12 cellular contexts compared by ENCODE assay signal in genomic region chr14:71235865-71236264, GRCh38.
DNase-seq lines count a peak whose midpoint lies in the region; ATAC-seq, FAIRE-seq and TF ChIP-seq lines count a peak whose summit lies in the region.
"Had no signal": no experiment of that assay in that cellular context is flagged by ENCODE, and none has a peak within 500 bp of the region (broad histone marks: within the 10 kb centered on the region; RNA-seq: fewer than 3 reads in every experiment).

No MANE protein-coding gene starts in this region.

- H3K4me2 ChIP-seq in keratinocyte (ENCODE audit: control insufficient read depth, extremely low read depth, insufficient read depth, low read depth, low read length), result peak overlapping the region; percentile 45

- 61 to 76% methylated on average over 6 of the region's 6 CpGs for WGBS in body of pancreas, 2 donors

- H3K9me3 ChIP-seq in body of pancreas (no peaks in the 10 kb centered on the region), keratinocyte (ENCODE audit: control insufficient read depth, low read depth, low read length) (no peaks in the 10 kb centered on the region)
- H3K9me3 ChIP-seq: SJCRH30 had no signal

- no peak for TF ChIP-seq CTCF in body of pancreas (IDR thresholded peaks at IDR 0.05)
- TF ChIP-seq CTCF in keratinocyte (optimal IDR thresholded peaks at IDR 0.05 in 1 of 3, IDR thresholded peaks at IDR 0.05 in 1 of 3, conservative IDR thresholded peaks at IDR 0.05 in 1 of 3; ENCODE audit: extremely low read depth in 1 of 3, insufficient read depth in 2 of 3, low read length in 3 of 3), result no peak

- FAIRE-seq in keratinocyte (lab: Jason Lieb, UNC) (no peak), urothelium cell line (lab: Jason Lieb, UNC) (peak; percentile 85)
- FAIRE-seq: GM12878 had no signal

- intact Hi-C loops in body of pancreas (cut with DNase I), result no loop called here

- dilution Hi-C loops in keratinocyte (cut with MboI; ENCODE audit: extremely low pct_ligation_motif_present, low sequenced_read_pairs), result no loop called here

- TF ChIP-seq POLR2A in body of pancreas (IDR thresholded peaks at IDR 0.05), result no peak

- no peaks in the 10 kb centered on the region for H4K20me1 ChIP-seq in keratinocyte (ENCODE audit: control insufficient read depth, extremely low read depth, insufficient read depth, low read length)

- peak; percentile 48 for DNase-seq in SIG-M5 treated with dmso at 0.1 percent for 504 hours (lab: John Stamatoyannopoulos, UW; ENCODE audit: unreplicated experiment)
- no peak for DNase-seq in SIG-M5 (lab: John Stamatoyannopoulos, UW)
- DNase-seq in body of pancreas, result peak in 3 of 4 donors; percentile 25 to 61 (median 36)
- DNase-seq in keratinocyte (ENCODE audit: low read depth, low spot score), result no peak
- DNase-seq in urothelium cell line (ENCODE audit: low spot score), result no peak
- no peak for DNase-seq in NCI-H1694 (lab: John Stamatoyannopoulos, UW)
- DNase-seq in HuH-7 (ENCODE audit: low spot score), result no peak
- DNase-seq: CD4-positive, alpha-beta memory T cell; Karpas-422; SJCRH30 had no signal

- H3K36me3 ChIP-seq in body of pancreas (replicated peaks in 1 of 2; ENCODE audit: insufficient read depth in 1 of 2, low read depth in 2 of 2) (no peaks in the 10 kb centered on the region), keratinocyte (ENCODE audit: control insufficient read depth in 2 of 2, extremely low read depth in 1 of 2, insufficient read depth in 2 of 2, low read length in 2 of 2) (no peaks in the 10 kb centered on the region)
- H3K36me3 ChIP-seq: SJCRH30 had no signal

- H3K4me3 ChIP-seq in body of pancreas (no peak overlapping the region), keratinocyte (ENCODE audit: control insufficient read depth in 2 of 3, extremely low read depth in 1 of 3, insufficient read depth in 2 of 3, low read depth in 1 of 3, low read length in 3 of 3) (no peak overlapping the region)
- H3K4me3 ChIP-seq: GM12878, SJCRH30 had no signal

- peak overlapping the region; percentile 91 for H2AFZ ChIP-seq in keratinocyte (ENCODE audit: control insufficient read depth, low read length)

- no peaks in the 10 kb centered on the region for H3K79me2 ChIP-seq in keratinocyte (ENCODE audit: control insufficient read depth, insufficient read depth, low read length)

- ATAC-seq in body of pancreas, result peak; percentile 55
- ATAC-seq in HG03280 (IDR thresholded peaks at IDR 0.05; ENCODE audit: unreplicated experiment), result no peak
- ATAC-seq: GM12878 had no signal

- no peaks in the 10 kb centered on the region for H3K9me1 ChIP-seq in keratinocyte (ENCODE audit: control insufficient read depth, extremely low read depth, insufficient read depth, low read length)

- H3K4me1 ChIP-seq in body of pancreas, result no peaks in the 10 kb centered on the region
- peaks cover 15% of the 10 kb centered on the region for H3K4me1 ChIP-seq in keratinocyte (ENCODE audit: control insufficient read depth, extremely low read depth, insufficient read depth, low read length)
- H3K4me1 ChIP-seq: SJCRH30 had no signal

- H3K27me3 ChIP-seq in body of pancreas, result no peaks in the 10 kb centered on the region
- no peaks in the 10 kb centered on the region for H3K27me3 ChIP-seq in keratinocyte (ENCODE audit: control insufficient read depth, extremely low read depth, insufficient read depth, low read length)
- H3K27me3 ChIP-seq: SJCRH30 had no signal

- H3K27ac ChIP-seq in body of pancreas (peak overlapping the region in 2 of 4 donors; percentile 5 to 34), keratinocyte (ENCODE audit: control insufficient read depth, insufficient read depth, low read length) (peak overlapping the region; percentile 14)
- H3K27ac ChIP-seq: SJCRH30 had no signal

- no peak overlapping the region for H3K9ac ChIP-seq in keratinocyte (ENCODE audit: control insufficient read depth, extremely low read depth, insufficient read depth, low read length)

Comparison
In these comparisons a context has a peak if more than half of its experiments do, and no peak if none do; other contexts are left out.
1. DNase-seq: peak in SIG-M5 treated with dmso at 0.1 percent for 504 hours (single experiment) and body of pancreas (3 of 4); none in SIG-M5 (single experiment), keratinocyte (single experiment), urothelium cell line (single experiment), NCI-H1694 (single experiment) and HuH-7 (single experiment).